1 cellular context compared by ENCODE assay signal in genomic region chr7:353746-354325, GRCh38.
TF ChIP-seq lines count a peak whose summit lies in the region.

No MANE protein-coding gene starts in this region.

TF ChIP-seq in endothelial cell of umbilical vein, 7 proteins besides CTCF, POLR2A, EP300 and RAD21 (continued from another document):
- no peak for TF ChIP-seq MAX (IDR thresholded peaks at IDR 0.05; ENCODE audit: insufficient read depth, insufficient read length)
